27 cellular contexts compared by ENCODE assay signal in genomic region chr9:104278929-104279500, GRCh38.
"Had no signal": no experiment of that assay in that cellular context is flagged by ENCODE, and none has a peak within 500 bp of the region (broad histone marks: within the 10 kb centered on the region; RNA-seq: fewer than 3 reads in every experiment).

No MANE protein-coding gene starts in this region.

- H3K27me3 ChIP-seq: adrenal gland, body of pancreas, colonic mucosa, foreskin keratinocyte, heart right ventricle, ovary, sigmoid colon had no signal

- H3K4me1 ChIP-seq: adrenal gland, colonic mucosa, heart right ventricle, left ventricle myocardium inferior, prostate gland had no signal

- H3K9me3 Mint-ChIP-seq: T-helper 2 cell treated with Interferon-gamma antibody and Interleukin-4, amounts not matched to agents 5 μg/mL and 100 μg/mL, for 36 hours had no signal

- H3K36me3 Mint-ChIP-seq: activated naive CD8-positive, alpha-beta T cell; stimulated activated effector memory CD8-positive, alpha-beta T cell treated with anti-CD3 and anti-CD28 coated beads, Interleukin-12 subunit alpha, Interleukin-12 subunit beta, amount 100 ng/mL, for 72 hours had no signal

- H3K4me3 ChIP-seq: adrenal gland, body of pancreas, colonic mucosa, heart right ventricle, lung, ovary, prostate gland had no signal

- H3K4me3 Mint-ChIP-seq: activated naive CD8-positive, alpha-beta T cell; activated T-cell treated with anti-CD3 and anti-CD28 coated beads, Interleukin-2, amount 50 U/mL, for 72 hours; stimulated activated effector memory CD8-positive, alpha-beta T cell treated with anti-CD3 and anti-CD28 coated beads, Interleukin-12 subunit alpha, Interleukin-12 subunit beta, amount 100 ng/mL, for 72 hours; stimulated activated naive CD8-positive, alpha-beta T cell treated with anti-CD3 and anti-CD28 coated beads, Interleukin-15, Interleukin-2, amounts not matched to agents 100 ng/mL and 50 ng/mL, for 24 hours; T-helper 2 cell treated with Interferon-gamma antibody and Interleukin-4, amounts not matched to agents 5 μg/mL and 100 μg/mL, for 36 hours had no signal

- ATAC-seq: activated T-cell treated with anti-CD3 and anti-CD28 coated beads, Interleukin-2, amount 50 U/mL, for 72 hours; foreskin keratinocyte; heart right ventricle; stimulated activated effector memory CD8-positive, alpha-beta T cell treated with anti-CD3 and anti-CD28 coated beads, Interleukin-12 subunit alpha, Interleukin-12 subunit beta, amount 100 ng/mL, for 72 hours had no signal

- H3K27ac ChIP-seq: adrenal gland, colonic mucosa, foreskin keratinocyte, heart right ventricle, left ventricle myocardium inferior, ovary, prostate gland, sigmoid colon, VCaP had no signal

- H3K9me3 ChIP-seq: adrenal gland, body of pancreas, colonic mucosa, heart right ventricle, left ventricle myocardium inferior, ovary, prostate gland, sigmoid colon had no signal

- H3K4me1 Mint-ChIP-seq: stimulated activated effector memory CD8-positive, alpha-beta T cell treated with anti-CD3 and anti-CD28 coated beads, Interleukin-12 subunit alpha, Interleukin-12 subunit beta, amount 100 ng/mL, for 72 hours had no signal

- H3K36me3 ChIP-seq: adrenal gland, colonic mucosa, heart right ventricle, left ventricle myocardium inferior, ovary, prostate gland, sigmoid colon had no signal

- DNase-seq: activated CD4-positive, alpha-beta T cell treated with anti-CD3 and anti-CD28 coated beads for 4 hours; activated CD4-positive, alpha-beta T cell treated with anti-CD3 and anti-CD28 coated beads, Interleukin-2, amount 50 U/mL, for 4 hours; activated naive CD4-positive, alpha-beta T cell; activated T-cell treated with anti-CD3 and anti-CD28 coated beads for 4 hours; activated T-cell treated with anti-CD3 and anti-CD28 coated beads, Interleukin-2, amount 50 U/mL, for 72 hours; adrenal gland; aorta; body of pancreas; cerebellar nuclear complex; colonic mucosa; effector CD8-positive, alpha-beta T cell; heart right ventricle; left ventricle myocardium inferior; ovary; retina; sigmoid colon; small intestine; stimulated activated CD4-positive, alpha-beta T cell treated with anti-CD3 and anti-CD28 coated beads, Interleukin-4, amount 100 ng/mL, for 24 hours; T-helper 1 cell had no signal

- H3K27ac Mint-ChIP-seq: activated naive CD8-positive, alpha-beta T cell; activated T-cell treated with anti-CD3 and anti-CD28 coated beads, Interleukin-2, amount 50 U/mL, for 72 hours; stimulated activated effector memory CD8-positive, alpha-beta T cell treated with anti-CD3 and anti-CD28 coated beads, Interleukin-12 subunit alpha, Interleukin-12 subunit beta, amount 100 ng/mL, for 72 hours; stimulated activated naive CD8-positive, alpha-beta T cell treated with anti-CD3 and anti-CD28 coated beads, Interleukin-15, Interleukin-2, amounts not matched to agents 100 ng/mL and 50 ng/mL, for 24 hours; T-helper 2 cell treated with Interferon-gamma antibody and Interleukin-4, amounts not matched to agents 5 μg/mL and 100 μg/mL, for 36 hours had no signal
